In genomic region chr15:66027268-66027806, GRCh38 we compare ENCODE assay signal across 20 cellular contexts.
DNase-seq lines count a peak whose midpoint lies in the region; ATAC-seq and TF ChIP-seq lines count a peak whose summit lies in the region.
"Had no signal": no experiment of that assay in that cellular context is flagged by ENCODE, and none has a peak within 500 bp of the region (broad histone marks: within the 10 kb centered on the region; RNA-seq: fewer than 3 reads in every experiment).

No MANE protein-coding gene starts in this region.

- H3K4me3 ChIP-seq in HEK293 (ENCODE audit: low read depth, low read length) (no peak overlapping the region), epithelial cell of proximal tubule (ENCODE audit: low read depth, low read length) (no peak overlapping the region), transverse colon (no peak overlapping the region)
- H3K4me3 ChIP-seq: BLaER1 treated with 17β-estradiol and CSF1 and Interleukin-3, amounts not matched to agents 10 nM and 100 nM; dorsolateral prefrontal cortex; esophagus squamous epithelium; heart left ventricle; psoas muscle had no signal

- ATAC-seq in HG03135 (IDR thresholded peaks at IDR 0.05; ENCODE audit: unreplicated experiment): no peak
- ATAC-seq: activated T-cell treated with anti-CD3 and anti-CD28 coated beads, Interleukin-2, amount 50 U/mL, for 72 hours; heart left ventricle; psoas muscle; stimulated activated effector memory CD8-positive, alpha-beta T cell treated with anti-CD3 and anti-CD28 coated beads, Interleukin-12 subunit alpha, Interleukin-12 subunit beta, amount 100 ng/mL, for 72 hours had no signal

- no peak for TF ChIP-seq EP300 in transverse colon (IDR thresholded peaks at IDR 0.05; ENCODE audit: low read depth)

- no peaks in the 10 kb centered on the region for H3K9me3 ChIP-seq in HEK293 (ENCODE audit: control insufficient read depth, insufficient read depth, low read depth, low read length)
- H3K9me3 ChIP-seq in transverse colon: no peaks in the 10 kb centered on the region
- H3K9me3 ChIP-seq: esophagus squamous epithelium had no signal

- TF ChIP-seq CTCF in HEK293 (tag by site-specific recombination; IDR thresholded peaks at IDR 0.05) (no peak), RWPE1 (conservative IDR thresholded peaks at IDR 0.05; ENCODE audit: low read depth) (no peak), epithelial cell of proximal tubule (conservative IDR thresholded peaks at IDR 0.05; ENCODE audit: low read depth, low read length) (no peak), transverse colon (IDR thresholded peaks at IDR 0.05) (no peak)

- intact Hi-C loops in transverse colon (cut with DNase I; ENCODE audit: low total_unique reads): no loop called here

- H3K27me3 ChIP-seq in transverse colon: peaks cover 3% of the 10 kb centered on the region
- H3K27me3 ChIP-seq: BLaER1 treated with 17β-estradiol and CSF1 and Interleukin-3, amounts not matched to agents 10 nM and 100 nM had no signal

- TF ChIP-seq POLR2A in transverse colon (IDR thresholded peaks at IDR 0.05): no peak

- WGBS in transverse colon (ENCODE audit: low coverage in 1 of 2), 2 donors: 37 to 44% methylated on average over 2 to 5 of the region's 5 CpGs

- CTCF ChIA-PET in HEK293 (lab: Yijun Ruan, JAX) (no interaction called here), RWPE1 (lab: Yijun Ruan, JAX) (interaction anchor here (0.6 kb wide), 1 partner anchor 26 kb away, joined by 4 read pairs; no protein-coding TSS in a partner anchor)

- H3K27ac ChIP-seq in HEK293 (ENCODE audit: extremely low read depth, low read depth, low read length): no peak overlapping the region
- peak overlapping the region; percentile 76 for H3K27ac ChIP-seq in RWPE1
- no peak overlapping the region for H3K27ac ChIP-seq in transverse colon
- H3K27ac ChIP-seq: BLaER1 treated with 17β-estradiol and CSF1 and Interleukin-3, amounts not matched to agents 10 nM and 100 nM; dorsolateral prefrontal cortex; esophagus squamous epithelium; heart left ventricle; psoas muscle had no signal

- DNase-seq in RWPE1 (ENCODE audit: low spot score) (peak; percentile 83), epithelial cell of proximal tubule (ENCODE audit: low read depth) (peak; percentile 52), transverse colon (peak; percentile 63), NCI-H446 (lab: John Stamatoyannopoulos, UW) (no peak), NCI-H2029 treated with DMSO at 0.1 percent for 48 hours (lab: John Stamatoyannopoulos, UW) (no peak)
- DNase-seq: activated CD4-positive, alpha-beta memory T cell treated with anti-CD3 and anti-CD28 coated beads, Interleukin-2, amount 10 ng/mL, durations not matched to agents 7 days and 5 days; activated naive CD8-positive, alpha-beta T cell treated with anti-CD3 and anti-CD28 coated beads, Interleukin-2, amount 10 ng/mL, durations not matched to agents 7 days and 5 days; activated T-cell treated with anti-CD3 and anti-CD28 coated beads, Interleukin-2, amount 50 U/mL, for 72 hours; dorsolateral prefrontal cortex; esophagus squamous epithelium; heart left ventricle; mesendoderm; NCI-H526 treated with DMSO at 0.1 percent for 48 hours; nephron progenitor cell; psoas muscle; stimulated activated CD4-positive, alpha-beta T cell treated with anti-CD3 and anti-CD28 coated beads, Interleukin-12 subunit alpha, Interleukin-12 subunit beta, amount 100 ng/mL, for 4 hours had no signal

- in situ Hi-C loops in transverse colon (cut with MboI; ENCODE audit: low pct_ligation_motif_present in 1 of 4, low pct_unique_long_range_greater_than_20kb in 1 of 4, low sequenced_read_pairs in 3 of 4): no loop called here

- no peaks in the 10 kb centered on the region for H3K4me1 ChIP-seq in HEK293 (ENCODE audit: control insufficient read depth, insufficient read depth, low read length)
- no peaks in the 10 kb centered on the region for H3K4me1 ChIP-seq in transverse colon
- H3K4me1 ChIP-seq: psoas muscle had no signal

- H3K36me3 ChIP-seq in HEK293 (ENCODE audit: control insufficient read depth in 2 of 2, insufficient read depth in 1 of 2, low read length in 2 of 2) (no peaks in the 10 kb centered on the region), transverse colon (no peaks in the 10 kb centered on the region)
- H3K36me3 ChIP-seq: BLaER1 treated with 17β-estradiol and CSF1 and Interleukin-3, amounts not matched to agents 10 nM and 100 nM; esophagus squamous epithelium; heart left ventricle had no signal

- POLR2A ChIA-PET in HEK293 (lab: Yijun Ruan, JAX) (no interaction called here), RWPE1 (lab: Yijun Ruan, JAX; ENCODE audit: low non-redundant PET) (no interaction called here)

TF ChIP-seq in HEK293, 187 proteins besides CTCF, POLR2A, EP300 and RAD21:
- TF ChIP-seq ZIC2 (tag by site-specific recombination; IDR thresholded peaks at IDR 0.05): peak; percentile 68
- TF ChIP-seq YY1 (tag by site-specific recombination; IDR thresholded peaks at IDR 0.05): no peak
- no peak for TF ChIP-seq ZNF112 (tag by site-specific recombination; IDR thresholded peaks at IDR 0.05)
- TF ChIP-seq PRDM10 (tag by site-specific recombination; IDR thresholded peaks at IDR 0.05): peak; percentile 87
TF ChIP-seq in HEK293: peak in this region for 2.

Comparison
In these comparisons a context has a peak if more than half of its experiments do, and no peak if none do; other contexts are left out.
1. DNase-seq: peak in RWPE1 (single experiment), epithelial cell of proximal tubule (single experiment) and transverse colon (single experiment); none in NCI-H446 (0 of 2) and NCI-H2029 treated with DMSO at 0.1 percent for 48 hours (single experiment).